In genomic region chr18:74353169-74353775, GRCh38 we compare ENCODE assay signal across 8 cellular contexts.
A peak's percentile ranks its signal among the peaks of the same experiment; 100 is the strongest.
DNase-seq lines count a peak whose midpoint lies in the region; ATAC-seq lines count a peak whose summit lies in the region.

No MANE protein-coding gene starts in this region.

- no peaks in the 10 kb centered on the region for H3K9me3 ChIP-seq in HAP-1

- H3K36me3 ChIP-seq in HAP-1 (replicated peaks) = no peaks in the 10 kb centered on the region

- no peak for ATAC-seq in HG03097 (IDR thresholded peaks at IDR 0.05; ENCODE audit: low FRiP score, unreplicated experiment)

- H3K27ac ChIP-seq in caudate nucleus (ENCODE audit: low read depth, low read length) = no peak overlapping the region

- H3K27me3 ChIP-seq in HAP-1 (ENCODE audit: low read depth) = peaks cover 8% of the 10 kb centered on the region; the same call in 1 of the 2 replicates

- no peak overlapping the region for H3K4me3 ChIP-seq in HAP-1

- in situ Hi-C loops in HAP-1 (cut with MboI; ENCODE audit: low sequenced_read_pairs) = no loop called here

- H3K4me1 ChIP-seq in HAP-1 = no peaks in the 10 kb centered on the region

- DNase-seq in GM04503 (ENCODE audit: low read depth) (peak; percentile 17), HAP-1 (ENCODE audit: low spot score in 2 of 2) (peak; percentile 18 to 28), NCI-H1417 (lab: John Stamatoyannopoulos, UW) (peak; percentile 17 to 92 (median 68)), T-helper 9 cell (peak; percentile 30), caudate nucleus (lab: John Stamatoyannopoulos, UW) (peak in 59 of 61 donors; percentile 2 to 92 (median 58)), islet precursor cell (peak; percentile 85)
- DNase-seq in stimulated activated CD4-positive, alpha-beta T cell treated with anti-CD3 and anti-CD28 coated beads, Interleukin-4, amount 100 ng/mL, for 1 hour = peak; percentile 30

Comparison
In these comparisons a context has a peak if more than half of its experiments do, and no peak if none do; other contexts are left out.
1. DNase-seq: peak in every context shown above with its lines; median percentile 85 in islet precursor cell; 68 in NCI-H1417; 58 in caudate nucleus; 30 in T-helper 9 cell; 30 in stimulated activated CD4-positive, alpha-beta T cell treated with anti-CD3 and anti-CD28 coated beads, Interleukin-4, amount 100 ng/mL, for 1 hour; 23 in HAP-1; 17 in GM04503.